ENCODE assay signal across 21 cellular contexts in genomic region chr2:58540680-58541079, GRCh38.
DNase-seq lines count a peak whose midpoint lies in the region; ATAC-seq and TF ChIP-seq lines count a peak whose summit lies in the region.
"Had no signal": no experiment of that assay in that cellular context is flagged by ENCODE, and none has a peak within 500 bp of the region (broad histone marks: within the 10 kb centered on the region; RNA-seq: fewer than 3 reads in every experiment).

No MANE protein-coding gene starts in this region.

- TF ChIP-seq CTCF in brain (conservative IDR thresholded peaks at IDR 0.05), result no peak
- TF ChIP-seq CTCF in BE2C (IDR thresholded peaks at IDR 0.05; ENCODE audit: low read depth, low read length), result no peak
- TF ChIP-seq CTCF in foreskin fibroblast (IDR thresholded peaks at IDR 0.05; ENCODE audit: low read depth, low read length), result no peak

- DNase-seq in NCI-H1092 treated with DMSO at 0.1 percent for 48 hours (lab: John Stamatoyannopoulos, UW) (peak; percentile 33), NCI-H1092 (lab: John Stamatoyannopoulos, UW) (no peak), islet precursor cell (peak; percentile 57), substantia nigra (lab: John Stamatoyannopoulos, UW) (peak in 4 of 49 donors; percentile 4 to 9 (median 6)), BE2C (no peak), foreskin fibroblast (no peak)
- DNase-seq: activated CD4-positive, alpha-beta T cell treated with anti-CD3 and anti-CD28 coated beads for 36 hours; activated CD8-positive, alpha-beta memory T cell treated with anti-CD3 and anti-CD28 coated beads, Interleukin-2, amount 50 U/mL, for 4 hours; IMR-90; mucosa of descending colon; Right ventricle myocardium superior; T-helper 9 cell had no signal

- H3K4me1 ChIP-seq in BE2C, result no peaks in the 10 kb centered on the region
- H3K4me1 ChIP-seq: ascending aorta, parathyroid adenoma, tibial nerve had no signal

- no peaks in the 10 kb centered on the region for H3K36me3 Mint-ChIP-seq in brain
- H3K36me3 Mint-ChIP-seq: CD14-positive monocyte; stimulated activated effector memory CD8-positive, alpha-beta T cell treated with anti-CD3 and anti-CD28 coated beads, Interleukin-12 subunit alpha, Interleukin-12 subunit beta, amount 100 ng/mL, for 72 hours had no signal

- H3K27me3 Mint-ChIP-seq in brain, result no peaks in the 10 kb centered on the region
- H3K27me3 Mint-ChIP-seq: activated CD4-positive, alpha-beta T cell treated with anti-CD3 and anti-CD28 coated beads for 36 hours; dendritic cell treated with granulocyte-macrophage colony-stimulating factor and Interleukin-4, amounts not matched to agents 40 ng/mL and 50 ng/mL, for 4 days had no signal

- no peak for ATAC-seq in GM21576 (IDR thresholded peaks at IDR 0.05; ENCODE audit: unreplicated experiment)
- ATAC-seq: activated CD4-positive, alpha-beta T cell treated with anti-CD3 and anti-CD28 coated beads for 36 hours; mucosa of descending colon; stimulated activated effector memory CD8-positive, alpha-beta T cell treated with anti-CD3 and anti-CD28 coated beads, Interleukin-12 subunit alpha, Interleukin-12 subunit beta, amount 100 ng/mL, for 72 hours had no signal

- H3K4me3 ChIP-seq in BE2C (ENCODE audit: low read depth, low read length), result no peak overlapping the region
- H3K4me3 ChIP-seq in foreskin fibroblast (ENCODE audit: low read depth in 1 of 2, low read length in 2 of 2), result no peak overlapping the region
- H3K4me3 ChIP-seq: ascending aorta, mucosa of descending colon, tibial nerve had no signal

- peaks cover 69% of the 10 kb centered on the region for H3K4me1 Mint-ChIP-seq in brain
- H3K4me1 Mint-ChIP-seq: activated CD4-positive, alpha-beta T cell treated with anti-CD3 and anti-CD28 coated beads for 36 hours; CD14-positive monocyte; stimulated activated effector memory CD8-positive, alpha-beta T cell treated with anti-CD3 and anti-CD28 coated beads, Interleukin-12 subunit alpha, Interleukin-12 subunit beta, amount 100 ng/mL, for 72 hours had no signal

- no peaks in the 10 kb centered on the region for H3K9me3 ChIP-seq in BE2C
- H3K9me3 ChIP-seq: ascending aorta, mucosa of descending colon, tibial nerve had no signal

- H3K9me3 Mint-ChIP-seq in brain, result no peaks in the 10 kb centered on the region
- H3K9me3 Mint-ChIP-seq: dendritic cell treated with granulocyte-macrophage colony-stimulating factor and Interleukin-4, amounts not matched to agents 40 ng/mL and 50 ng/mL, for 4 days had no signal

- H3K27ac ChIP-seq in substantia nigra (ENCODE audit: low read depth, low read length, poor library complexity, severe bottlenecking), result peak overlapping the region; percentile 16
- H3K27ac ChIP-seq: 22Rv1, ascending aorta, parathyroid adenoma, tibial nerve had no signal

- peak overlapping the region; percentile 1 to 76 (median 57) for H3K4me3 Mint-ChIP-seq in brain
- H3K4me3 Mint-ChIP-seq: activated CD4-positive, alpha-beta T cell treated with anti-CD3 and anti-CD28 coated beads for 36 hours; CD14-positive monocyte; dendritic cell treated with granulocyte-macrophage colony-stimulating factor and Interleukin-4, amounts not matched to agents 40 ng/mL and 50 ng/mL, for 4 days; stimulated activated effector memory CD8-positive, alpha-beta T cell treated with anti-CD3 and anti-CD28 coated beads, Interleukin-12 subunit alpha, Interleukin-12 subunit beta, amount 100 ng/mL, for 72 hours had no signal

- H3K27me3 ChIP-seq in BE2C, result no peaks in the 10 kb centered on the region
- H3K27me3 ChIP-seq: ascending aorta, tibial nerve had no signal

- no peaks in the 10 kb centered on the region for H3K36me3 ChIP-seq in BE2C
- H3K36me3 ChIP-seq: ascending aorta, tibial nerve had no signal

- peak overlapping the region in 4 of 5 experiments; percentile 48 to 88 (median 78) for H3K27ac Mint-ChIP-seq in brain
- H3K27ac Mint-ChIP-seq: activated CD4-positive, alpha-beta T cell treated with anti-CD3 and anti-CD28 coated beads for 36 hours; CD14-positive monocyte; dendritic cell treated with granulocyte-macrophage colony-stimulating factor and Interleukin-4, amounts not matched to agents 40 ng/mL and 50 ng/mL, for 4 days; stimulated activated effector memory CD8-positive, alpha-beta T cell treated with anti-CD3 and anti-CD28 coated beads, Interleukin-12 subunit alpha, Interleukin-12 subunit beta, amount 100 ng/mL, for 72 hours had no signal

Comparison
In these comparisons a context has a peak if more than half of its experiments do, and no peak if none do; other contexts are left out.
1. DNase-seq: peak in NCI-H1092 treated with DMSO at 0.1 percent for 48 hours (single experiment) and islet precursor cell (single experiment); none in NCI-H1092 (single experiment), BE2C (single experiment) and foreskin fibroblast (0 of 2).